9 cellular contexts compared by ENCODE assay signal in genomic region chr19:2663920-2664571, GRCh38. TPM values are rescaled to one million over a fixed set of nuclear protein-coding genes. Genes with fewer than 3 reads are reported as not detected.
DNase-seq lines count a peak whose midpoint lies in the region; ATAC-seq and TF ChIP-seq lines count a peak whose summit lies in the region.
"Had no signal": no experiment of that assay in that cellular context is flagged by ENCODE, and none has a peak within 500 bp of the region (broad histone marks: within the 10 kb centered on the region; RNA-seq: fewer than 3 reads in every experiment).

No MANE protein-coding gene starts in this region.

- H3K36me3 Mint-ChIP-seq in activated CD4-positive, alpha-beta T cell treated with anti-CD3 and anti-CD28 coated beads for 36 hours (ENCODE audit: low read depth) = no peaks in the 10 kb centered on the region

- DNase-seq in activated CD4-positive, alpha-beta T cell treated with anti-CD3 and anti-CD28 coated beads for 36 hours = peak; percentile 17
- no peak for DNase-seq in activated CD4-positive, alpha-beta T cell treated with anti-CD3 and anti-CD28 coated beads for 48 hours
- DNase-seq in head of caudate nucleus = peak; percentile 54 to 93 (median 78)
- no peak for DNase-seq in upper lobe of right lung
- no peak for DNase-seq in activated CD8-positive, alpha-beta memory T cell treated with anti-CD3 and anti-CD28 coated beads for 24 hours
- no peak for DNase-seq in NCI-H510A treated with DMSO at 0.1 percent for 48 hours (lab: John Stamatoyannopoulos, UW)
- no peak for DNase-seq in LoVo (ENCODE audit: low spot score)
- DNase-seq: lower lobe of right lung had no signal

- H3K36me3 ChIP-seq in upper lobe of right lung = no peaks in the 10 kb centered on the region
- H3K36me3 ChIP-seq: lower lobe of right lung had no signal

- H3K4me1 ChIP-seq in upper lobe of right lung = no peaks in the 10 kb centered on the region
- H3K4me1 ChIP-seq: lower lobe of right lung had no signal

- no peak overlapping the region for H3K27ac ChIP-seq in upper lobe of right lung
- H3K27ac ChIP-seq: lower lobe of right lung had no signal

- H3K9me3 Mint-ChIP-seq in activated CD4-positive, alpha-beta T cell treated with anti-CD3 and anti-CD28 coated beads for 36 hours (ENCODE audit: low read depth) = peaks cover 5% of the 10 kb centered on the region

- ATAC-seq in activated CD4-positive, alpha-beta T cell treated with anti-CD3 and anti-CD28 coated beads for 36 hours = no peak
- ATAC-seq in HG03571 (IDR thresholded peaks at IDR 0.05; ENCODE audit: unreplicated experiment) (peak; percentile 71), upper lobe of right lung (peak; percentile 43)

- H3K4me1 Mint-ChIP-seq in activated CD4-positive, alpha-beta T cell treated with anti-CD3 and anti-CD28 coated beads for 36 hours = peaks cover 2% of the 10 kb centered on the region

- no peak overlapping the region for H3K4me3 Mint-ChIP-seq in activated CD4-positive, alpha-beta T cell treated with anti-CD3 and anti-CD28 coated beads for 36 hours

- intact Hi-C loops in activated CD4-positive, alpha-beta T cell treated with anti-CD3 and anti-CD28 coated beads for 36 hours (cut with DNase I, micrococcal nuclease) = loop anchor here in 1 of 2 experiments (5.0 kb wide), 1 partner anchor 83 kb away; no protein-coding TSS in a partner anchor
- intact Hi-C loops in head of caudate nucleus (cut with DNase I) = loop anchor here (5.0 kb wide), 1 partner anchor 33 kb away; no protein-coding TSS in a partner anchor
- intact Hi-C loops in upper lobe of right lung (cut with DNase I) = no loop called here

- H3K27me3 Mint-ChIP-seq in activated CD4-positive, alpha-beta T cell treated with anti-CD3 and anti-CD28 coated beads for 36 hours = no peaks in the 10 kb centered on the region

- H3K27ac Mint-ChIP-seq in activated CD4-positive, alpha-beta T cell treated with anti-CD3 and anti-CD28 coated beads for 36 hours = no peak overlapping the region

- CTCF ChIA-PET in activated CD4-positive, alpha-beta T cell treated with anti-CD3 and anti-CD28 coated beads for 36 hours (lab: Charles Lee) = no interaction called here

- H3K4me3 ChIP-seq in upper lobe of right lung = no peak overlapping the region
- H3K4me3 ChIP-seq: lower lobe of right lung had no signal

- no peaks in the 10 kb centered on the region for H3K27me3 ChIP-seq in upper lobe of right lung

- no peak for TF ChIP-seq CTCF in upper lobe of right lung (IDR thresholded peaks at IDR 0.05)

- POLR2A ChIA-PET in activated CD4-positive, alpha-beta T cell treated with anti-CD3 and anti-CD28 coated beads for 36 hours (lab: Charles Lee) = no interaction called here

- no peaks in the 10 kb centered on the region for H3K9me3 ChIP-seq in upper lobe of right lung
- H3K9me3 ChIP-seq: lower lobe of right lung had no signal

RNA-seq across cellular contexts. Expression of gene GNG7, which starts 38.4 kb away (rescaled TPM):
- 1 to 10 TPM; 1.1 to 1.2 TPM for total RNA-seq in activated CD4-positive, alpha-beta T cell treated with anti-CD3 and anti-CD28 coated beads for 36 hours
- total RNA-seq in upper lobe of right lung = 5.5 TPM

RNA-seq across cellular contexts. Expression of gene DIRAS1, which starts 57.1 kb away (rescaled TPM):
- total RNA-seq in activated CD4-positive, alpha-beta T cell treated with anti-CD3 and anti-CD28 coated beads for 36 hours = under 1 TPM; 0.21 to 0.33 TPM
- 1.8 TPM for total RNA-seq in upper lobe of right lung

Comparison
In these comparisons a context has a peak if more than half of its experiments do, and no peak if none do; other contexts are left out.
1. DNase-seq: peak in activated CD4-positive, alpha-beta T cell treated with anti-CD3 and anti-CD28 coated beads for 36 hours (single experiment) and head of caudate nucleus (42 of 42); none in activated CD4-positive, alpha-beta T cell treated with anti-CD3 and anti-CD28 coated beads for 48 hours (single experiment), upper lobe of right lung (single experiment), activated CD8-positive, alpha-beta memory T cell treated with anti-CD3 and anti-CD28 coated beads for 24 hours (single experiment), NCI-H510A treated with DMSO at 0.1 percent for 48 hours (single experiment) and LoVo (single experiment).